Comparison of ENCODE assay signal across 8 cellular contexts in genomic region chr3:78645628-78646310, GRCh38.
DNase-seq lines count a peak whose midpoint lies in the region; ATAC-seq, FAIRE-seq and TF ChIP-seq lines count a peak whose summit lies in the region.

No MANE protein-coding gene starts in this region.

- CTCF ChIA-PET in Calu3 (lab: Charles Lee), result interaction anchor here (0.6 to 1.2 kb wide), 8 partner anchors 89 to 1607 kb away, joined by 3 to 12 read pairs (median 3); no protein-coding TSS in a partner anchor

- ATAC-seq in HG03139 (IDR thresholded peaks at IDR 0.05; ENCODE audit: unreplicated experiment), result peak; percentile 84

- peaks cover 12% of the 10 kb centered on the region for H3K4me1 Mint-ChIP-seq in Calu3 (ENCODE audit: low read depth, unreplicated experiment)

- peak; percentile 51 for DNase-seq in Calu3
- DNase-seq in GM19238 (ENCODE audit: insufficient read length, low spot score), result peak; percentile 3
- DNase-seq in NCI-H446 (lab: John Stamatoyannopoulos, UW), result peak; percentile 66 to 74
- peak; percentile 11 to 87 for DNase-seq in T47D (ENCODE audit: low read depth in 1 of 2, low spot score in 1 of 2)
- DNase-seq in kidney glomerular epithelial cell (lab: John Stamatoyannopoulos, UW), result peak; percentile 93
- peak; percentile 38 for DNase-seq in urothelium cell line (ENCODE audit: low spot score)
- no peak for DNase-seq in stimulated activated CD4-positive, alpha-beta T cell treated with anti-CD3 and anti-CD28 coated beads, Interleukin-1b, Interleukin-23, amount 100 ng/mL, for 48 hours

- intact Hi-C loops in Calu3 (cut with micrococcal nuclease; ENCODE audit: unreplicated experiment), result loop anchor here (1.0 to 10.0 kb wide), 6 partner anchors 138 to 1607 kb away; no protein-coding TSS in a partner anchor

- no peaks in the 10 kb centered on the region for H3K27me3 Mint-ChIP-seq in Calu3 (ENCODE audit: unreplicated experiment)

- H3K27ac Mint-ChIP-seq in Calu3 (ENCODE audit: unreplicated experiment), result no peak overlapping the region

- no peak overlapping the region for H3K4me3 Mint-ChIP-seq in Calu3 (ENCODE audit: low read depth, unreplicated experiment)

- no TSS peak for BruUV-seq in Calu3 (replicated peaks; lab: Mats Ljungman, UMichigan)

- in situ Hi-C loops in T47D (cut with HindIII; ENCODE audit: low pct_unique_long_range_greater_than_20kb, low sequenced_read_pairs), result no loop called here

- peak; percentile 62 for TF ChIP-seq CTCF in Calu3 (IDR thresholded peaks at IDR 0.05; ENCODE audit: unreplicated experiment)

- H3K9me3 Mint-ChIP-seq in Calu3 (ENCODE audit: low read depth, unreplicated experiment), result no peaks in the 10 kb centered on the region

- H3K36me3 Mint-ChIP-seq in Calu3 (ENCODE audit: insufficient read depth, unreplicated experiment), result no peaks in the 10 kb centered on the region

- no peak for FAIRE-seq in urothelium cell line (lab: Jason Lieb, UNC)
